Comparison of ENCODE assay signal across 8 cellular contexts in the genomic region with DNA sequence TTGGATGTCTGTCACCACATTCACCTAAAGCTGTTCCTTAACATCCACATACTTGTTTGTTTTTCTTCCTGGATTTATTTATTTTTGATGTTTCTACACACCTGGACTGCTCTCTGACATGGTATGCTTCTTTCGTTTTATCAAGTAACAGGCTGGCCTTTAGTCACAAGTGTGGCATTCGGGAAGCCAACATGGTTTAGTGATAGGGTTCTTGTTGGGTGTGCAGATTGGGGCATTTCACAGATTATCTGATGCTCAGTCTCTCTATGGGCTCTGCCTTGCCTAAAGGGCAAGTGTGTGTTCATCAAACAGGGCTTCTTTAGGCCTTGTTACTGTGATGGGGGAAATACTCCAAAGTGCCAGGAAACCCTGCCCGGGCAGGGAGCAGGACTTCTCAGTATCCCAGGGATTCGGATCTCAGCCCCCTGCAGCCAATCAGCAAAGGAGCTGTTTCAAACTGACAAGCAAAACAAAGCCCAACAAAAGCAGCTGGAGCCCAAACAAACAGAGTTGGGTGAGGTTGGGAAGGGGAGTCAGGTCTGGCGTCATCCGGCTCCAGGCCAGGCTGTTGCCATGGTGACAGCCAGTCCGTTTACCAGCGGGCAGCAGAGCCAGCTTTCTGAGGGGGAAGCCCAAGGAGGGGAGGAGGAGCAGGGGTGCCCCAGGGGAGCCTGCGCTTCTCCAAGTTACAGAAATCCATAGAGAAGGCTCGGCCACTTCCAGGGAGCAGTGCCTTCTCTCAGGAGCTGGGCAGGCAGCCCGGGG. TPM values are rescaled to one million over a fixed set of nuclear protein-coding genes. Genes with fewer than 3 reads are reported as not detected.
DNase-seq lines count a peak whose midpoint lies in the region; ATAC-seq and TF ChIP-seq lines count a peak whose summit lies in the region.

No MANE protein-coding gene starts in this region.

- ATAC-seq in lower lobe of right lung, result peak; percentile 92 to 94
- ATAC-seq in thoracic aorta (ENCODE audit: insufficient number of reproducible peaks, low FRiP score, low read depth), result peak; percentile 63

- H3K27me3 ChIP-seq in BLaER1 treated with 17β-estradiol and CSF1 and Interleukin-3, amounts not matched to agents 10 nM and 100 nM, result peaks cover 0 to 4% (median 0%) of the 10 kb centered on the region in 11 experiments; a peak in 1 of 22 replicates
- H3K27me3 ChIP-seq in duodenal mucosa (ENCODE audit: control insufficient read depth in 1 of 2, insufficient read depth in 2 of 2, low read length in 2 of 2) (no peaks in the 10 kb centered on the region), lower lobe of right lung (ENCODE audit: low read depth) (no peaks in the 10 kb centered on the region), thoracic aorta (replicated peaks; ENCODE audit: insufficient read depth) (no peaks in the 10 kb centered on the region)

- no peaks in the 10 kb centered on the region for H3K36me3 ChIP-seq in BLaER1 treated with 17β-estradiol and CSF1 and Interleukin-3, amounts not matched to agents 10 nM and 100 nM
- no peaks in the 10 kb centered on the region for H3K36me3 ChIP-seq in duodenal mucosa (ENCODE audit: control insufficient read depth in 1 of 2, insufficient read depth in 2 of 2, low read length in 2 of 2)
- H3K36me3 ChIP-seq in lower lobe of right lung, result no peaks in the 10 kb centered on the region
- H3K36me3 ChIP-seq in thoracic aorta, result no peaks in the 10 kb centered on the region

- peak overlapping the region in 2 of 11 experiments; percentile 23 to 30; a peak in 4 of 22 replicates for H3K9ac ChIP-seq in BLaER1 treated with 17β-estradiol and CSF1 and Interleukin-3, amounts not matched to agents 10 nM and 100 nM
- H3K9ac ChIP-seq in duodenal mucosa (ENCODE audit: low read depth in 1 of 2, low read length in 2 of 2), result no peak overlapping the region

- in situ Hi-C loops in GM13977 (cut with MboI; ENCODE audit: low pct_unique_long_range_greater_than_20kb, low sequenced_read_pairs, unreplicated experiment), result no loop called here

- TF ChIP-seq CTCF in lower lobe of right lung (IDR thresholded peaks at IDR 0.05) (no peak), thoracic aorta (IDR thresholded peaks at IDR 0.05) (no peak), GM13977 (IDR thresholded peaks at IDR 0.05; ENCODE audit: extremely low read depth, insufficient read depth, missing control alignments) (no peak)

- H3K4me2 ChIP-seq in BLaER1 treated with 17β-estradiol and CSF1 and Interleukin-3, amounts not matched to agents 10 nM and 100 nM, result peak overlapping the region; percentile 15 to 62 (median 36); a peak in 17 of 22 replicates

- H4K20me1 ChIP-seq in BLaER1 treated with 17β-estradiol and CSF1 and Interleukin-3, amounts not matched to agents 10 nM and 100 nM, result no peaks in the 10 kb centered on the region

- H3K27ac ChIP-seq in BLaER1 treated with 17β-estradiol and CSF1 and Interleukin-3, amounts not matched to agents 10 nM and 100 nM, result peak overlapping the region in 2 of 11 experiments; percentile 33 to 42; a peak in 3 of 22 replicates
- H3K27ac ChIP-seq in duodenal mucosa (ENCODE audit: low read depth, low read length), result peak overlapping the region; percentile 72
- peak overlapping the region; percentile 83 for H3K27ac ChIP-seq in lower lobe of right lung
- peak overlapping the region; percentile 19 to 34 for H3K27ac ChIP-seq in thoracic aorta

- intact Hi-C loops in lower lobe of right lung (cut with DNase I), result no loop called here

- peak; percentile 85 for DNase-seq in NCI-H2171 treated with DMSO at 0.1 percent for 48 hours (lab: John Stamatoyannopoulos, UW)
- DNase-seq in lower lobe of right lung, result peak; percentile 85
- DNase-seq in thoracic aorta (ENCODE audit: low spot score), result peak; percentile 63
- no peak for DNase-seq in NCI-H128 (lab: John Stamatoyannopoulos, UW; ENCODE audit: unreplicated experiment)
- no peak for DNase-seq in activated T-cell treated with anti-CD3 and anti-CD28 coated beads, Interleukin-2, amount 50 U/mL, for 1 hour
- DNase-seq in GM13977 (ENCODE audit: low spot score), result no peak

- H3K9me3 ChIP-seq in BLaER1 treated with 17β-estradiol and CSF1 and Interleukin-3, amounts not matched to agents 10 nM and 100 nM (replicated peaks in 1 of 11), result no peaks in the 10 kb centered on the region
- H3K9me3 ChIP-seq in duodenal mucosa (ENCODE audit: control insufficient read depth in 1 of 2, low read length in 2 of 2), result no peaks in the 10 kb centered on the region
- H3K9me3 ChIP-seq in lower lobe of right lung, result no peaks in the 10 kb centered on the region
- H3K9me3 ChIP-seq in thoracic aorta, result no peaks in the 10 kb centered on the region

- H3K4me1 ChIP-seq in BLaER1 treated with 17β-estradiol and CSF1 and Interleukin-3, amounts not matched to agents 10 nM and 100 nM, result peaks cover 0 to 40% (median 14%) of the 10 kb centered on the region in 10 experiments; a peak in 18 of 20 replicates
- H3K4me1 ChIP-seq in duodenal mucosa (ENCODE audit: control insufficient read depth in 1 of 2, insufficient read depth in 2 of 2, low read length in 2 of 2) (peaks cover 10% of the 10 kb centered on the region in 2 donors), lower lobe of right lung (peaks cover 21% of the 10 kb centered on the region), thoracic aorta (ENCODE audit: control insufficient read depth in 1 of 2, low read depth in 2 of 2) (peaks cover 0 to 34% of the 10 kb centered on the region in 2 donors)

- no peak overlapping the region for H3K4me3 ChIP-seq in BLaER1 treated with 17β-estradiol and CSF1 and Interleukin-3, amounts not matched to agents 10 nM and 100 nM
- no peak overlapping the region for H3K4me3 ChIP-seq in duodenal mucosa (ENCODE audit: low read depth in 1 of 2, low read length in 2 of 2)
- no peak overlapping the region for H3K4me3 ChIP-seq in lower lobe of right lung
- H3K4me3 ChIP-seq in thoracic aorta, result peak overlapping the region; percentile 30

RNA-seq across cellular contexts. Expression of gene FOS, which starts 31.8 kb away (rescaled TPM):
- total RNA-seq in lower lobe of right lung (302 TPM), thoracic aorta (1,000 to 10,000 TPM in 1 of 2 donors, 100 to 1,000 TPM in 1; 358 to 3,038 TPM)

Comparison
In these comparisons a context has a peak if more than half of its experiments do, and no peak if none do; other contexts are left out.
1. DNase-seq: peak in NCI-H2171 treated with DMSO at 0.1 percent for 48 hours (single experiment), lower lobe of right lung (single experiment) and thoracic aorta (single experiment); none in NCI-H128 (single experiment), activated T-cell treated with anti-CD3 and anti-CD28 coated beads, Interleukin-2, amount 50 U/mL, for 1 hour (single experiment) and GM13977 (single experiment).